In genomic region chr2:2237563-2237962, GRCh38 we compare ENCODE assay signal across 25 cellular contexts.
"Had no signal": no experiment of that assay in that cellular context is flagged by ENCODE, and none has a peak within 500 bp of the region (broad histone marks: within the 10 kb centered on the region; RNA-seq: fewer than 3 reads in every experiment).

No MANE protein-coding gene starts in this region.

- H3K4me2 ChIP-seq: hepatocyte, smooth muscle cell had no signal

- H3K4me1 Mint-ChIP-seq: memory B cell; naive thymus-derived CD8-positive, alpha-beta T cell; neural crest cell; stimulated activated memory B cell treated with anti-CD40 and anti-IgM and Interleukin-4, amounts not matched to agents 10 μg/mL and 1 μg/mL and 100 μg/mL, for 72 hours; stimulated activated naive CD8-positive, alpha-beta T cell treated with anti-CD3 and anti-CD28 coated beads, Interleukin-15, amount 100 ng/mL, for 72 hours had no signal

- H3K9me3 ChIP-seq: left ventricle myocardium inferior, neutrophil, ovary, right atrium auricular region, right lobe of liver, transverse colon, upper lobe of left lung, vagina had no signal

- H3K27me3 Mint-ChIP-seq: memory B cell; stimulated activated memory B cell treated with anti-CD40 and anti-IgM and Interleukin-4, amounts not matched to agents 10 μg/mL and 1 μg/mL and 100 μg/mL, for 72 hours; stimulated activated naive CD8-positive, alpha-beta T cell treated with anti-CD3 and anti-CD28 coated beads, Interleukin-15, amount 100 ng/mL, for 72 hours had no signal

- H3K4me3 Mint-ChIP-seq: memory B cell; naive thymus-derived CD8-positive, alpha-beta T cell; nephron; neural crest cell; stimulated activated memory B cell treated with anti-CD40 and anti-IgM and Interleukin-4, amounts not matched to agents 10 μg/mL and 1 μg/mL and 100 μg/mL, for 72 hours; stimulated activated naive CD8-positive, alpha-beta T cell treated with anti-CD3 and anti-CD28 coated beads, Interleukin-15, amount 100 ng/mL, for 72 hours had no signal

- H3K36me3 ChIP-seq: left ventricle myocardium inferior, neutrophil, ovary, right atrium auricular region, right lobe of liver, transverse colon, upper lobe of left lung, vagina had no signal

- H3K27ac Mint-ChIP-seq: memory B cell; naive thymus-derived CD8-positive, alpha-beta T cell; nephron; progenitor cell of endocrine pancreas; stimulated activated memory B cell treated with anti-CD40 and anti-IgM and Interleukin-4, amounts not matched to agents 10 μg/mL and 1 μg/mL and 100 μg/mL, for 72 hours; stimulated activated naive CD8-positive, alpha-beta T cell treated with anti-CD3 and anti-CD28 coated beads, Interleukin-15, amount 100 ng/mL, for 72 hours had no signal

- DNase-seq: islet precursor cell; left ventricle myocardium inferior; naive thymus-derived CD8-positive, alpha-beta T cell; occipital lobe; ovary; stimulated activated CD4-positive, alpha-beta T cell treated with anti-CD3 and anti-CD28 coated beads, Interleukin-1b, Interleukin-23, amount 100 ng/mL, for 48 hours; stimulated activated CD4-positive, alpha-beta T cell treated with anti-CD3 and anti-CD28 coated beads, Interleukin-2, amount 100 ng/mL, for 48 hours; stimulated activated CD4-positive, alpha-beta T cell treated with anti-CD3 and anti-CD28 coated beads, Interleukin-4, amount 100 ng/mL, for 4 hours; stimulated activated CD8-positive, alpha-beta memory T cell treated with anti-CD3 and anti-CD28 coated beads, Interleukin-4, amount 100 ng/mL, for 48 hours; stimulated activated naive CD4-positive, alpha-beta T cell treated with Interleukin-2 at 50 U/mL for 16 hours; stimulated activated naive CD8-positive, alpha-beta T cell treated with anti-CD3 and anti-CD28 coated beads, Interleukin-15, amount 100 ng/mL, for 72 hours; substantia nigra; transverse colon; upper lobe of left lung had no signal

- H3K4me3 ChIP-seq: hepatocyte, left ventricle myocardium inferior, ovary, right atrium auricular region, right lobe of liver, smooth muscle cell, transverse colon, upper lobe of left lung, vagina had no signal

- H3K36me3 Mint-ChIP-seq: naive thymus-derived CD8-positive, alpha-beta T cell; stimulated activated memory B cell treated with anti-CD40 and anti-IgM and Interleukin-4, amounts not matched to agents 10 μg/mL and 1 μg/mL and 100 μg/mL, for 72 hours had no signal

- H3K79me2 ChIP-seq: hepatocyte had no signal

- H3K27ac ChIP-seq: hepatocyte, left ventricle myocardium inferior, neutrophil, ovary, right atrium auricular region, right lobe of liver, transverse colon, upper lobe of left lung, vagina had no signal

- H3K4me1 ChIP-seq: left ventricle myocardium inferior, right atrium auricular region, right lobe of liver, transverse colon, upper lobe of left lung, vagina had no signal

- H3K27me3 ChIP-seq: hepatocyte, neutrophil, ovary, right atrium auricular region, right lobe of liver, transverse colon, upper lobe of left lung, vagina had no signal

- ATAC-seq: naive thymus-derived CD8-positive, alpha-beta T cell; right lobe of liver; stimulated activated memory B cell treated with anti-CD40 and anti-IgM and Interleukin-4, amounts not matched to agents 10 μg/mL and 1 μg/mL and 100 μg/mL, for 72 hours; stimulated activated naive CD8-positive, alpha-beta T cell treated with anti-CD3 and anti-CD28 coated beads, Interleukin-15, amount 100 ng/mL, for 72 hours had no signal
